23 cellular contexts compared by ENCODE assay signal in genomic region chr1:40641601-40642242, GRCh38.
"Had no signal": no experiment of that assay in that cellular context is flagged by ENCODE, and none has a peak within 500 bp of the region (broad histone marks: within the 10 kb centered on the region; RNA-seq: fewer than 3 reads in every experiment).

No MANE protein-coding gene starts in this region.

- H3K27ac ChIP-seq: HL-60, KMS-11, SJSA1, SK-N-MC had no signal

- H3K9ac ChIP-seq: KMS-11 had no signal

- DNase-seq: Kasumi-1, MM.1S, NCI-H1092 treated with DMSO at 0.1 percent for 48 hours, NCI-H1436, NCI-H187, NCI-H2029, NCI-H2081 treated with DMSO at 0.1 percent for 48 hours, NCI-H2171, NCI-H226, NCI-H446, NCI-H510A, NCI-H524 treated with DMSO at 0.1 percent for 48 hours, NCI-H69, NCI-H774, Right ventricle myocardium superior, RPMI8226, SIG-M5 had no signal

- FAIRE-seq: HTR-8/SVneo, RCC 7860 had no signal

- H3K36me3 ChIP-seq: SJSA1 had no signal

- H3K4me3 ChIP-seq: SJSA1, SK-N-MC had no signal

- H3K4me1 ChIP-seq: SJSA1 had no signal

- H3K4me2 ChIP-seq: KMS-11 had no signal

- H3K27me3 ChIP-seq: SJSA1 had no signal

- H3K9me3 ChIP-seq: SJSA1 had no signal
